21 cellular contexts compared by ENCODE assay signal in the genomic region with DNA sequence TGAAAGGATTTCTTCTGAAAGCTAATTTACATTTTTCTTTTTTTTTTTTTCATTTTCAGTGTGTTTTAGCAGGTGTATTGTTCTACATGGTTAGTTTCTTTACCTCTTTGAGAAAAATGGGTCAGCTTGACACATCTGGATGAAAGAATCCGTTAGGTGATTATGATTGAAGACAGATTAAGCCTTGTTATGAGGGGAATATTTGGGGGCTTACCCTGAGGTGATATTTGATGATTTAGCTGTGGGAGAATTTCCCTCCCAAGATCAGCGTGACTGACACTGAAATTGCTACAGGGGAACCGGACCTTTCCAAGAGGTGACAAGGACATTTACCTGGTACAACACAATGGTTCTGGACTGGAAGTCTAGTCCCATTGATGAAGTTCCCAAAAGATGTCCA.
DNase-seq lines count a peak whose midpoint lies in the region; ATAC-seq lines count a peak whose summit lies in the region.
"Had no signal": no experiment of that assay in that cellular context is flagged by ENCODE, and none has a peak within 500 bp of the region (broad histone marks: within the 10 kb centered on the region; RNA-seq: fewer than 3 reads in every experiment).

No MANE protein-coding gene starts in this region.

- H3K4me3 Mint-ChIP-seq in stimulated activated naive CD8-positive, alpha-beta T cell treated with anti-CD3 and anti-CD28 coated beads, Interleukin-15, Interleukin-2, amounts not matched to agents 100 ng/mL and 50 ng/mL, for 24 hours = no peak overlapping the region
- H3K4me3 Mint-ChIP-seq: activated T-cell treated with anti-CD3 and anti-CD28 coated beads, Interleukin-2, amount 50 U/mL, for 4 hours; nephron progenitor cell had no signal

- H3K4me1 Mint-ChIP-seq in stimulated activated naive CD8-positive, alpha-beta T cell treated with anti-CD3 and anti-CD28 coated beads, Interleukin-15, Interleukin-2, amounts not matched to agents 100 ng/mL and 50 ng/mL, for 24 hours (ENCODE audit: low read depth) = peaks cover 60% of the 10 kb centered on the region

- H3K27ac Mint-ChIP-seq in stimulated activated naive CD8-positive, alpha-beta T cell treated with anti-CD3 and anti-CD28 coated beads, Interleukin-15, Interleukin-2, amounts not matched to agents 100 ng/mL and 50 ng/mL, for 24 hours = peak overlapping the region; percentile 6

- no peaks in the 10 kb centered on the region for H3K36me3 Mint-ChIP-seq in stimulated activated naive CD8-positive, alpha-beta T cell treated with anti-CD3 and anti-CD28 coated beads, Interleukin-15, Interleukin-2, amounts not matched to agents 100 ng/mL and 50 ng/mL, for 24 hours (ENCODE audit: low read depth)

- peaks cover 7% of the 10 kb centered on the region for H3K27me3 Mint-ChIP-seq in stimulated activated naive CD8-positive, alpha-beta T cell treated with anti-CD3 and anti-CD28 coated beads, Interleukin-15, Interleukin-2, amounts not matched to agents 100 ng/mL and 50 ng/mL, for 24 hours
- H3K27me3 Mint-ChIP-seq: stimulated activated naive CD8-positive, alpha-beta T cell treated with anti-CD3 and anti-CD28 coated beads, Interleukin-15, amount 100 ng/mL, for 72 hours had no signal

- no peak for ATAC-seq in stimulated activated naive CD8-positive, alpha-beta T cell treated with anti-CD3 and anti-CD28 coated beads, Interleukin-15, Interleukin-2, amounts not matched to agents 100 U/mL and 50 U/mL, for 24 hours
- ATAC-seq in GM21576 (IDR thresholded peaks at IDR 0.05; ENCODE audit: unreplicated experiment) (peak; percentile 48), HG03342 (IDR thresholded peaks at IDR 0.05; ENCODE audit: unreplicated experiment) (peak; percentile 46)
- ATAC-seq: activated T-cell treated with anti-CD3 and anti-CD28 coated beads, Interleukin-2, amount 50 U/mL, for 4 hours; K562; Panc1; stimulated activated naive CD8-positive, alpha-beta T cell treated with anti-CD3 and anti-CD28 coated beads, Interleukin-15, amount 100 ng/mL, for 72 hours had no signal

- H3K9me3 Mint-ChIP-seq in stimulated activated naive CD8-positive, alpha-beta T cell treated with anti-CD3 and anti-CD28 coated beads, Interleukin-15, Interleukin-2, amounts not matched to agents 100 ng/mL and 50 ng/mL, for 24 hours = no peaks in the 10 kb centered on the region
- H3K9me3 Mint-ChIP-seq: activated T-cell treated with anti-CD3 and anti-CD28 coated beads, Interleukin-2, amount 50 U/mL, for 4 hours; nephron progenitor cell; stimulated activated naive CD8-positive, alpha-beta T cell treated with anti-CD3 and anti-CD28 coated beads, Interleukin-15, amount 100 ng/mL, for 72 hours had no signal

- DNase-seq in stimulated activated naive CD8-positive, alpha-beta T cell treated with anti-CD3 and anti-CD28 coated beads, Interleukin-15, Interleukin-2, amounts not matched to agents 100 U/mL and 50 U/mL, for 24 hours = no peak
- DNase-seq in superior temporal gyrus (ENCODE audit: extremely low spot score) (no peak), NOMO-1 (lab: John Stamatoyannopoulos, UW; ENCODE audit: unreplicated experiment in 2 of 2) (no peak), SK-N-DZ (ENCODE audit: low spot score) (no peak), SW 1271 (lab: John Stamatoyannopoulos, UW) (no peak)
- DNase-seq: activated CD4-positive, alpha-beta T cell treated with anti-CD3 and anti-CD28 coated beads, Interleukin-2, amount 50 U/mL, for 4 hours; activated T-cell treated with anti-CD3 and anti-CD28 coated beads, Interleukin-2, amount 50 U/mL, for 4 hours; esophagus squamous epithelium; GOT3; islet precursor cell; NCI-H1092; NCI-H69; nephron progenitor cell; SK-N-SH; stimulated activated CD4-positive, alpha-beta T cell treated with anti-CD3 and anti-CD28 coated beads, Interleukin-12 subunit alpha, Interleukin-12 subunit beta, amount 100 ng/mL, for 4 hours; stimulated activated naive CD8-positive, alpha-beta T cell treated with anti-CD3 and anti-CD28 coated beads, Interleukin-15, amount 100 ng/mL, for 72 hours had no signal
